In genomic region chr6:46098678-46099077, GRCh38 we compare ENCODE assay signal across 9 cellular contexts. TPM values are rescaled to one million over a fixed set of nuclear protein-coding genes. Genes with fewer than 3 reads are reported as not detected.
A peak's percentile ranks its signal among the peaks of the same experiment; 100 is the strongest.
DNase-seq lines count a peak whose midpoint lies in the region; ATAC-seq and TF ChIP-seq lines count a peak whose summit lies in the region.
"Had no signal": no experiment of that assay in that cellular context is flagged by ENCODE, and none has a peak within 500 bp of the region (broad histone marks: within the 10 kb centered on the region; RNA-seq: fewer than 3 reads in every experiment).

No MANE protein-coding gene starts in this region.

- peaks cover 12% of the 10 kb centered on the region for H3K9me3 ChIP-seq in lower lobe of right lung
- no peaks in the 10 kb centered on the region for H3K9me3 ChIP-seq in CD4-positive, alpha-beta memory T cell (ENCODE audit: control insufficient read depth in 1 of 2, low read length in 2 of 2)
- H3K9me3 ChIP-seq: SK-N-SH had no signal

- peaks cover 0 to 4% (median 4%) of the 10 kb centered on the region in 4 donors for H3K4me1 Mint-ChIP-seq in CD4-positive, alpha-beta memory T cell

- DNase-seq in C1 segment of cervical spinal cord (lab: John Stamatoyannopoulos, UW) (peak in 12 of 14 donors; percentile 2 to 74 (median 52)), NCI-H1417 treated with DMSO at 0.1 percent for 48 hours (lab: John Stamatoyannopoulos, UW) (peak; percentile 33), astrocyte of the hippocampus (ENCODE audit: low read depth, low spot score) (peak; percentile 4), lower lobe of right lung (peak; percentile 55), SKM-1 treated with dmso at 0.1 percent for 144 hours (lab: John Stamatoyannopoulos, UW; ENCODE audit: unreplicated experiment) (no peak), germinal center (ENCODE audit: low spot score) (no peak)
- DNase-seq in CD4-positive, alpha-beta memory T cell = no peak
- DNase-seq: SK-N-SH had no signal

- H3K27me3 ChIP-seq in lower lobe of right lung (ENCODE audit: low read depth) = no peaks in the 10 kb centered on the region
- H3K27me3 ChIP-seq in CD4-positive, alpha-beta memory T cell (ENCODE audit: insufficient read depth, low read length) = no peaks in the 10 kb centered on the region

- CTCF ChIA-PET in CD4-positive, alpha-beta memory T cell (lab: Charles Lee; ENCODE audit: partially characterized antibody) = no interaction called here

- H3K4me1 ChIP-seq in lower lobe of right lung = no peaks in the 10 kb centered on the region
- H3K4me1 ChIP-seq in CD4-positive, alpha-beta memory T cell (ENCODE audit: insufficient read depth, low read length) = no peaks in the 10 kb centered on the region

- no peak overlapping the region for H3K4me3 ChIP-seq in lower lobe of right lung
- no peak overlapping the region for H3K4me3 ChIP-seq in CD4-positive, alpha-beta memory T cell (ENCODE audit: low read length in 2 of 2)

- no peak for TF ChIP-seq CTCF in lower lobe of right lung (IDR thresholded peaks at IDR 0.05)

- ATAC-seq in lower lobe of right lung = peak; percentile 43 to 51
- ATAC-seq in GM19455 (IDR thresholded peaks at IDR 0.05; ENCODE audit: unreplicated experiment) = no peak

- H3K4me3 Mint-ChIP-seq in CD4-positive, alpha-beta memory T cell = no peak overlapping the region

- POLR2A ChIA-PET in CD4-positive, alpha-beta memory T cell (lab: Charles Lee; ENCODE audit: partially characterized antibody) = no interaction called here

- no peak overlapping the region for H3K27ac Mint-ChIP-seq in CD4-positive, alpha-beta memory T cell

- no peaks in the 10 kb centered on the region for H3K27me3 Mint-ChIP-seq in CD4-positive, alpha-beta memory T cell

- intact Hi-C loops in lower lobe of right lung (cut with DNase I) = loop anchor here (10.0 kb wide), 1 partner anchor 316 kb away; no protein-coding TSS in a partner anchor
- intact Hi-C loops in CD4-positive, alpha-beta memory T cell (cut with micrococcal nuclease) = no loop called here

- H3K9me3 Mint-ChIP-seq in CD4-positive, alpha-beta memory T cell = peaks cover 3 to 30% (median 24%) of the 10 kb centered on the region in 8 donors

- peaks cover 5 to 16% of the 10 kb centered on the region in 2 donors for H3K36me3 Mint-ChIP-seq in CD4-positive, alpha-beta memory T cell

- H3K36me3 ChIP-seq in lower lobe of right lung = no peaks in the 10 kb centered on the region
- no peaks in the 10 kb centered on the region for H3K36me3 ChIP-seq in CD4-positive, alpha-beta memory T cell (ENCODE audit: insufficient read depth, low read length)

- no peak overlapping the region for H3K27ac ChIP-seq in lower lobe of right lung
- no peak overlapping the region for H3K27ac ChIP-seq in CD4-positive, alpha-beta memory T cell (ENCODE audit: low read depth, low read length)

RNA-seq across cellular contexts. Expression of gene ENPP4, which starts 31.1 kb away (rescaled TPM):
- total RNA-seq in lower lobe of right lung = 33.2 TPM
- total RNA-seq in CD4-positive, alpha-beta memory T cell = 10 to 100 TPM; 10.9 to 11.1 TPM
- polyA plus RNA-seq in CD4-positive, alpha-beta memory T cell = 1 to 10 TPM; 3.2 to 4.5 TPM

Comparison
In these comparisons a context has a peak if more than half of its experiments do, and no peak if none do; other contexts are left out.
1. DNase-seq: peak in C1 segment of cervical spinal cord (12 of 14), NCI-H1417 treated with DMSO at 0.1 percent for 48 hours (single experiment), astrocyte of the hippocampus (single experiment) and lower lobe of right lung (single experiment); none in SKM-1 treated with dmso at 0.1 percent for 144 hours (single experiment), germinal center (single experiment) and CD4-positive, alpha-beta memory T cell (0 of 5).